1 cellular context compared by ENCODE assay signal in the genomic region with DNA sequence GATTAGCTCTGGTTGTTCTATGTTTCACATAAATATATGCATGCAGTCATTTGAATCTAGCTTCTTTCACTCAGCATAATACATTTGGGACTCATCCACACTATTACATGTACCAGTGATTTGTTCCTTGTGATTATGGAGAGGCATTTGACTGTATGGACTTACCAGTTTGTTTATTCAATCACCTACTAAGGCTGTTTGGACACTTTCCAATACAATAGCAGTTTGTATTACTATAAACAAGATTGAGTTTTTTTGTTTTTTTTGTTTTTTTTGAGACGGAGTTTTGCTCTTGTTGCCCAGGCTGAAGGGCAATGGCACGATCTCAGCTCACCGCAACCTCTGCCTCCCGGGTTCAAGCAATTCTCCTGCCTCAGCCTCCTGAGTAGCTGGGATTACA.
TF ChIP-seq lines count a peak whose summit lies in the region.

No MANE protein-coding gene starts in this region.

TF ChIP-seq in HCT116, 20 proteins besides CTCF, POLR2A, EP300 and RAD21:
- TF ChIP-seq SIN3A (IDR thresholded peaks at IDR 0.05; ENCODE audit: low read depth) (no peak), JUND (IDR thresholded peaks at IDR 0.05) (no peak), EZH2phosphoT487 (IDR thresholded peaks at IDR 0.05; ENCODE audit: borderline replicate concordance) (no peak), YY1 (IDR thresholded peaks at IDR 0.05; ENCODE audit: extremely low read depth, insufficient replicate concordance, low read depth, low read length) (no peak), SP1 (IDR thresholded peaks at IDR 0.05; ENCODE audit: low read depth) (no peak), ZNF274 (IDR thresholded peaks at IDR 0.05; ENCODE audit: low read depth, low read length) (no peak), CEBPB (IDR thresholded peaks at IDR 0.05; ENCODE audit: low read depth) (no peak)
- TF ChIP-seq, protein P1, sequence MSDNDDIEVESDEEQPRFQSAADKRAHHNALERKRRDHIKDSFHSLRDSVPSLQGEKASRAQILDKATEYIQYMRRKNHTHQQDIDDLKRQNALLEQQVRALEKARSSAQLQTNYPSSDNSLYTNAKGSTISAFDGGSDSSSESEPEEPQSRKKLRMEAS (IDR thresholded peaks at IDR 0.05): no peak; the same call in 1 of the 2 replicates
- TF ChIP-seq, protein P2, sequence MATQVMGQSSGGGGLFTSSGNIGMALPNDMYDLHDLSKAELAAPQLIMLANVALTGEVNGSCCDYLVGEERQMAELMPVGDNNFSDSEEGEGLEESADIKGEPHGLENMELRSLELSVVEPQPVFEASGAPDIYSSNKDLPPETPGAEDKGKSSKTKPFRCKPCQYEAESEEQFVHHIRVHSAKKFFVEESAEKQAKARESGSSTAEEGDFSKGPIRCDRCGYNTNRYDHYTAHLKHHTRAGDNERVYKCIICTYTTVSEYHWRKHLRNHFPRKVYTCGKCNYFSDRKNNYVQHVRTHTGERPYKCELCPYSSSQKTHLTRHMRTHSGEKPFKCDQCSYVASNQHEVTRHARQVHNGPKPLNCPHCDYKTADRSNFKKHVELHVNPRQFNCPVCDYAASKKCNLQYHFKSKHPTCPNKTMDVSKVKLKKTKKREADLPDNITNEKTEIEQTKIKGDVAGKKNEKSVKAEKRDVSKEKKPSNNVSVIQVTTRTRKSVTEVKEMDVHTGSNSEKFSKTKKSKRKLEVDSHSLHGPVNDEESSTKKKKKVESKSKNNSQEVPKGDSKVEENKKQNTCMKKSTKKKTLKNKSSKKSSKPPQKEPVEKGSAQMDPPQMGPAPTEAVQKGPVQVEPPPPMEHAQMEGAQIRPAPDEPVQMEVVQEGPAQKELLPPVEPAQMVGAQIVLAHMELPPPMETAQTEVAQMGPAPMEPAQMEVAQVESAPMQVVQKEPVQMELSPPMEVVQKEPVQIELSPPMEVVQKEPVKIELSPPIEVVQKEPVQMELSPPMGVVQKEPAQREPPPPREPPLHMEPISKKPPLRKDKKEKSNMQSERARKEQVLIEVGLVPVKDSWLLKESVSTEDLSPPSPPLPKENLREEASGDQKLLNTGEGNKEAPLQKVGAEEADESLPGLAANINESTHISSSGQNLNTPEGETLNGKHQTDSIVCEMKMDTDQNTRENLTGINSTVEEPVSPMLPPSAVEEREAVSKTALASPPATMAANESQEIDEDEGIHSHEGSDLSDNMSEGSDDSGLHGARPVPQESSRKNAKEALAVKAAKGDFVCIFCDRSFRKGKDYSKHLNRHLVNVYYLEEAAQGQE (IDR thresholded peaks at IDR 0.05; ENCODE audit: low read depth): no peak
